15 cellular contexts compared by ENCODE assay signal in the genomic region with DNA sequence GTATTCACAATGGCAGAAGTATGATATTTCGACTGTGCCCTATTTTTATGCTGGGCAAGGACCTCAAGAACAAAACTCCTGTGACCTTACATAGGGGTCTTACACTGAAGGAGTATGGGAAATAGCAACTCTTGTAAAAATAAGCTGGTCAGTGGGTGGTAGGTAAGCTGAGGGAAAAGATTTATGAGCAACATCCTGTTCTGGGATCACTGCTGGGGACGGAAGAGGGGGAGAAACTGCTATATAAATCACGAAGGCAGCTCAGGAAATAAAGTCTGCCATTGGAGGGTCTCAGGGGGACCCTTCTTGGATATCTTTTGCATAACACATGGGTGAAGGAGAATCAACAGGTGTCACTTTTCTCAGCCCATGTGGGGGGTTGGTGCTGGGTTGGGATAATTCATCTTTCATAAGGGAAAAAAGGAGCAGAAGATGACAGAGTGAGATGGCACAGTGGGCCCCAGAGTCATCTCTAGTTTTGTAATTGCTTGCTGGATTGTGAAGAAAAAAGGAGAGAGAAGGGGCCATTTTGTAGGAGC. TPM values are rescaled to one million over a fixed set of nuclear protein-coding genes. Genes with fewer than 3 reads are reported as not detected.
DNase-seq lines count a peak whose midpoint lies in the region; ATAC-seq and TF ChIP-seq lines count a peak whose summit lies in the region.
"Had no signal": no experiment of that assay in that cellular context is flagged by ENCODE, and none has a peak within 500 bp of the region (broad histone marks: within the 10 kb centered on the region; RNA-seq: fewer than 3 reads in every experiment).

No MANE protein-coding gene starts in this region.

- H4K20me1 ChIP-seq in DOHH2 (ENCODE audit: control insufficient read depth, insufficient read depth, low read depth, low read length), result no peaks in the 10 kb centered on the region

- peak overlapping the region; percentile 39 for H3K4me2 ChIP-seq in DOHH2 (ENCODE audit: low read length)

- ATAC-seq in HG02885 (IDR thresholded peaks at IDR 0.05; ENCODE audit: poor library complexity, unreplicated experiment), result no peak

- peak; percentile 75 for DNase-seq in SK-N-MC (ENCODE audit: low read depth, low spot score)
- peak; percentile 49 for DNase-seq in dermis blood vessel endothelial cell
- DNase-seq in smooth muscle cell of the brain vasculature (ENCODE audit: low read depth, low spot score), result peak; percentile 10
- DNase-seq in AG08395 (ENCODE audit: low spot score), result no peak
- no peak for DNase-seq in DMS153 (lab: John Stamatoyannopoulos, UW)
- DNase-seq: GDM1, NCI-H1417, NCI-H187 treated with DMSO at 0.1 percent for 48 hours, NCI-H345, NCI-H526, SJCRH30 had no signal

- H3K9me2 ChIP-seq in DOHH2 (replicated peaks; ENCODE audit: control insufficient read depth, low read length), result no peaks in the 10 kb centered on the region

- H3K36me3 ChIP-seq in DOHH2 (ENCODE audit: control insufficient read depth, low read length), result no peaks in the 10 kb centered on the region
- H3K36me3 ChIP-seq in SK-N-MC (ENCODE audit: insufficient read depth, low read length), result no peaks in the 10 kb centered on the region; the same call in 1 of the 2 replicates
- H3K36me3 ChIP-seq: HAP-1, SJCRH30 had no signal

- no peaks in the 10 kb centered on the region for H3K9me3 ChIP-seq in DOHH2 (ENCODE audit: control insufficient read depth, insufficient read depth, low read length)
- H3K9me3 ChIP-seq in SK-N-MC (ENCODE audit: low read depth, low read length), result no peaks in the 10 kb centered on the region
- H3K9me3 ChIP-seq: HAP-1, SJCRH30 had no signal

- H3K79me2 ChIP-seq in DOHH2 (ENCODE audit: control insufficient read depth, low read length), result 0 out of 2 replicates have a peak, but pooled peaks cover 2% of the 10 kb centered on the region

- H3K4me3 ChIP-seq in DOHH2 (ENCODE audit: low read length) (peak overlapping the region; percentile 7), SK-N-MC (peak overlapping the region; percentile 62)
- H3K4me3 ChIP-seq: HAP-1, K562, SJCRH30 had no signal

- peaks cover 11% of the 10 kb centered on the region for H3F3A ChIP-seq in DOHH2 (ENCODE audit: control insufficient read depth, insufficient read depth)

- H3K27me3 ChIP-seq in DOHH2 (ENCODE audit: control insufficient read depth, low read length), result no peaks in the 10 kb centered on the region
- H3K27me3 ChIP-seq: SJCRH30 had no signal

- H3K4me1 ChIP-seq in DOHH2 (ENCODE audit: control insufficient read depth, low read length), result peaks cover 83% of the 10 kb centered on the region
- H3K4me1 ChIP-seq: HAP-1, SJCRH30 had no signal

- H3K9ac ChIP-seq in SK-N-MC (ENCODE audit: insufficient read length), result peak overlapping the region; percentile 25

- H3K27ac ChIP-seq in DOHH2 (ENCODE audit: low read depth, low read length) (no peak overlapping the region), SK-N-MC (peak overlapping the region; percentile 95)
- H3K27ac ChIP-seq: SJCRH30 had no signal

- TF ChIP-seq CTCF in DOHH2 (IDR thresholded peaks at IDR 0.05; ENCODE audit: low read depth, low read length, poor library complexity, severe bottlenecking), result no peak

RNA-seq across cellular contexts. Expression of gene AFF1, which starts 33.7 kb away (rescaled TPM):
- total RNA-seq in dermis blood vessel endothelial cell, result 31.0 and 39.4 TPM in 2 replicates

Comparison
In these comparisons a context has a peak if more than half of its experiments do, and no peak if none do; other contexts are left out.
1. DNase-seq: peak in SK-N-MC (single experiment), dermis blood vessel endothelial cell (single experiment) and smooth muscle cell of the brain vasculature (single experiment); none in AG08395 (single experiment) and DMS153 (single experiment).